Comparison of ENCODE assay signal across 21 cellular contexts in the genomic region with DNA sequence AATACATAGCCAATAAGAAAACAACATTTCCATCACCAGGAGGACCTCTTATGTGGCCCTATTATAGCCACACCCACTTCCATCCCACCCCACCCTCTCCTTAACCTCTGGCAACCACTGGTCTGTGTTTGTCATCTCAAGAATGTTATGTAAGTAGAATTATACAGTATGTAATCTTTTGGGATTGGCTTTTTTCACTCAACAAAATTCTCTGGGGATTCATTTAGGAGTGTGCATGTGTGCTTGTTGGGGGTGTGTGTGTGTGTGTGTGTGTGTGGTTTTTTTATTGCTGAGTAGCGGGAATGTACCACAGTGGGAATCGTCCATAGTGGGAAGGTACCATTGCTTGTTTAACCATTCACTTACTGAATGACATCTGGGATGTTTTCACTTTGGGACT. TPM values are rescaled to one million over a fixed set of nuclear protein-coding genes. Genes with fewer than 3 reads are reported as not detected.
"Had no signal": no experiment of that assay in that cellular context is flagged by ENCODE, and none has a peak within 500 bp of the region (broad histone marks: within the 10 kb centered on the region; RNA-seq: fewer than 3 reads in every experiment).

No MANE protein-coding gene starts in this region.

- H3K27ac Mint-ChIP-seq: activated CD4-positive, alpha-beta memory T cell treated with anti-CD3 and anti-CD28 coated beads for 36 hours; activated CD8-positive, alpha-beta memory T cell treated with anti-CD3 and anti-CD28 coated beads, Interleukin-2, amount 10 ng/mL, durations not matched to agents 7 days and 5 days; activated naive CD8-positive, alpha-beta T cell treated with anti-CD3 and anti-CD28 coated beads, Interleukin-2, amount 10 ng/mL, durations not matched to agents 7 days and 5 days; immature natural killer cell; memory B cell; naive B cell; progenitor cell of endocrine pancreas; stimulated activated effector memory CD8-positive, alpha-beta T cell treated with anti-CD3 and anti-CD28 coated beads, Interleukin-12 subunit alpha, Interleukin-12 subunit beta, amount 100 ng/mL, for 72 hours had no signal

- H3K36me3 ChIP-seq: brain microvascular endothelial cell, thoracic aorta, upper lobe of right lung had no signal

- H3K9me3 Mint-ChIP-seq: activated CD4-positive, alpha-beta memory T cell treated with anti-CD3 and anti-CD28 coated beads for 36 hours; activated naive CD8-positive, alpha-beta T cell treated with anti-CD3 and anti-CD28 coated beads, Interleukin-2, amount 10 ng/mL, durations not matched to agents 7 days and 5 days; immature natural killer cell; memory B cell; neural crest cell; stimulated activated effector memory CD8-positive, alpha-beta T cell treated with anti-CD3 and anti-CD28 coated beads, Interleukin-12 subunit alpha, Interleukin-12 subunit beta, amount 100 ng/mL, for 72 hours had no signal

- DNase-seq: activated CD4-positive, alpha-beta memory T cell treated with anti-CD3 and anti-CD28 coated beads for 36 hours; activated CD8-positive, alpha-beta memory T cell treated with anti-CD3 and anti-CD28 coated beads, Interleukin-2, amount 10 ng/mL, durations not matched to agents 7 days and 5 days; activated naive CD8-positive, alpha-beta T cell treated with anti-CD3 and anti-CD28 coated beads, Interleukin-2, amount 10 ng/mL, durations not matched to agents 7 days and 5 days; anterior cingulate cortex; brain microvascular endothelial cell; immature natural killer cell; kidney glomerular epithelial cell; mucosa of descending colon; naive B cell; stimulated activated CD4-positive, alpha-beta T cell treated with anti-CD3 and anti-CD28 coated beads, Interleukin-4, amount 100 ng/mL, for 24 hours; upper lobe of right lung had no signal

- ATAC-seq: activated CD8-positive, alpha-beta memory T cell treated with anti-CD3 and anti-CD28 coated beads, Interleukin-2, amount 10 ng/mL, durations not matched to agents 7 days and 5 days; mucosa of descending colon; stimulated activated effector memory CD8-positive, alpha-beta T cell treated with anti-CD3 and anti-CD28 coated beads, Interleukin-12 subunit alpha, Interleukin-12 subunit beta, amount 100 ng/mL, for 72 hours; upper lobe of right lung had no signal

- H3K4me3 ChIP-seq: coronary artery, mucosa of descending colon, skin epidermis, thoracic aorta, upper lobe of right lung had no signal

- H3K27ac ChIP-seq: brain microvascular endothelial cell, coronary artery, skin epidermis, thoracic aorta, upper lobe of right lung had no signal

- H3K4me3 Mint-ChIP-seq: activated CD4-positive, alpha-beta memory T cell treated with anti-CD3 and anti-CD28 coated beads for 36 hours; activated CD8-positive, alpha-beta memory T cell treated with anti-CD3 and anti-CD28 coated beads, Interleukin-2, amount 10 ng/mL, durations not matched to agents 7 days and 5 days; activated naive CD8-positive, alpha-beta T cell treated with anti-CD3 and anti-CD28 coated beads, Interleukin-2, amount 10 ng/mL, durations not matched to agents 7 days and 5 days; immature natural killer cell; memory B cell; naive B cell; neural crest cell; stimulated activated effector memory CD8-positive, alpha-beta T cell treated with anti-CD3 and anti-CD28 coated beads, Interleukin-12 subunit alpha, Interleukin-12 subunit beta, amount 100 ng/mL, for 72 hours had no signal

- H3K9me3 ChIP-seq: mucosa of descending colon, thoracic aorta, upper lobe of right lung had no signal

- H3K36me3 Mint-ChIP-seq: activated CD4-positive, alpha-beta memory T cell treated with anti-CD3 and anti-CD28 coated beads for 36 hours; activated CD8-positive, alpha-beta memory T cell treated with anti-CD3 and anti-CD28 coated beads, Interleukin-2, amount 10 ng/mL, durations not matched to agents 7 days and 5 days; activated naive CD8-positive, alpha-beta T cell treated with anti-CD3 and anti-CD28 coated beads, Interleukin-2, amount 10 ng/mL, durations not matched to agents 7 days and 5 days; immature natural killer cell; memory B cell; naive B cell; stimulated activated effector memory CD8-positive, alpha-beta T cell treated with anti-CD3 and anti-CD28 coated beads, Interleukin-12 subunit alpha, Interleukin-12 subunit beta, amount 100 ng/mL, for 72 hours had no signal

- H3K27me3 ChIP-seq: upper lobe of right lung had no signal

RNA-seq across cellular contexts. Expression of a gene that starts 5.2 kb away (rescaled TPM):
- total RNA-seq: activated CD4-positive, alpha-beta memory T cell treated with anti-CD3 and anti-CD28 coated beads for 36 hours; activated CD8-positive, alpha-beta memory T cell treated with anti-CD3 and anti-CD28 coated beads, Interleukin-2, amount 10 ng/mL, durations not matched to agents 7 days and 5 days; T-helper 2 cell treated with Interferon-gamma antibody and Interleukin-4, amounts not matched to agents 100 ng/mL and 5 ng/mL, for 36 hours had no signal
- polyA plus RNA-seq: immature natural killer cell had no signal

RNA-seq across cellular contexts. Expression of a gene that starts 29.3 kb away (rescaled TPM):
- total RNA-seq: activated CD4-positive, alpha-beta memory T cell treated with anti-CD3 and anti-CD28 coated beads for 36 hours; activated CD8-positive, alpha-beta memory T cell treated with anti-CD3 and anti-CD28 coated beads, Interleukin-2, amount 10 ng/mL, durations not matched to agents 7 days and 5 days; epithelial cell of proximal tubule; mucosa of descending colon; neural crest cell; progenitor cell of endocrine pancreas; T-helper 2 cell treated with Interferon-gamma antibody and Interleukin-4, amounts not matched to agents 100 ng/mL and 5 ng/mL, for 36 hours had no signal
- polyA plus RNA-seq: immature natural killer cell had no signal

RNA-seq across cellular contexts. Expression of a gene that starts 46.3 kb away (rescaled TPM):
- total RNA-seq: activated CD4-positive, alpha-beta memory T cell treated with anti-CD3 and anti-CD28 coated beads for 36 hours; activated CD8-positive, alpha-beta memory T cell treated with anti-CD3 and anti-CD28 coated beads, Interleukin-2, amount 10 ng/mL, durations not matched to agents 7 days and 5 days; activated naive CD8-positive, alpha-beta T cell treated with anti-CD3 and anti-CD28 coated beads, Interleukin-2, amount 10 ng/mL, durations not matched to agents 7 days and 5 days; epithelial cell of proximal tubule; neural crest cell; T-helper 2 cell treated with Interferon-gamma antibody and Interleukin-4, amounts not matched to agents 100 ng/mL and 5 ng/mL, for 36 hours; thoracic aorta; upper lobe of right lung had no signal
- polyA plus RNA-seq: immature natural killer cell, liver had no signal
